In genomic region chr10:20712766-20713165, GRCh38 we compare ENCODE assay signal across 28 cellular contexts.
"Had no signal": no experiment of that assay in that cellular context is flagged by ENCODE, and none has a peak within 500 bp of the region (broad histone marks: within the 10 kb centered on the region; RNA-seq: fewer than 3 reads in every experiment).

No MANE protein-coding gene starts in this region.

- H3K4me3 ChIP-seq: adrenal gland, SJSA1 had no signal

- H3K27me3 ChIP-seq: adrenal gland, SJSA1 had no signal

- H3K27me3 Mint-ChIP-seq: activated B cell treated with CpG ODN at 0.5 μM for 24 hours; activated CD4-positive, alpha-beta memory T cell treated with anti-CD3 and anti-CD28 coated beads for 36 hours had no signal

- H3K4me1 ChIP-seq: adrenal gland, SJSA1 had no signal

- H3K9me3 ChIP-seq: adrenal gland had no signal

- ATAC-seq: activated naive CD4-positive, alpha-beta T cell treated with anti-CD3 and anti-CD28 coated beads, Interleukin-2, amount 50 U/mL, for 72 hours; activated T-cell treated with anti-CD3 and anti-CD28 coated beads, Interleukin-2, amount 50 U/mL, for 4 hours; Panc1 had no signal

- H3K36me3 Mint-ChIP-seq: activated CD4-positive, alpha-beta memory T cell treated with anti-CD3 and anti-CD28 coated beads for 36 hours; activated naive CD4-positive, alpha-beta T cell treated with anti-CD3 and anti-CD28 coated beads, Interleukin-2, amount 50 U/mL, for 72 hours; brain had no signal

- H3K4me1 Mint-ChIP-seq: activated B cell treated with CpG ODN at 0.5 μM for 24 hours, brain had no signal

- DNase-seq: activated B cell treated with CpG ODN at 0.5 μM for 24 hours; activated CD4-positive, alpha-beta memory T cell treated with anti-CD3 and anti-CD28 coated beads for 36 hours; activated CD4-positive, alpha-beta T cell treated with anti-CD3 and anti-CD28 coated beads for 4 hours; activated CD4-positive, alpha-beta T cell treated with anti-CD3 and anti-CD28 coated beads, Interleukin-2, amount 50 U/mL, for 1 hour; activated CD4-positive, CD25-positive, alpha-beta regulatory T cell treated with anti-CD3 and anti-CD28 coated beads, Interleukin-2, amount 50 U/mL, for 72 hours; activated CD8-positive, alpha-beta memory T cell treated with anti-CD3 and anti-CD28 coated beads, Interleukin-2, amount 50 U/mL, for 4 hours; activated gamma-delta T cell treated with Interleukin-2 at 50 U/mL for 16 hours; activated naive CD4-positive, alpha-beta T cell treated with anti-CD3 and anti-CD28 coated beads for 36 hours; activated T-cell treated with anti-CD3 and anti-CD28 coated beads for 4 hours; activated T-cell treated with anti-CD3 and anti-CD28 coated beads, Interleukin-2, amount 50 U/mL, for 4 hours; adrenal gland; caudate nucleus; NCI-H1092 treated with DMSO at 0.1 percent for 48 hours; NCI-H1417; NCI-H187; NCI-H2029 treated with DMSO at 0.1 percent for 48 hours; NCI-H2171 treated with DMSO at 0.1 percent for 48 hours; NCI-H2227 treated with DMSO at 0.1 percent for 48 hours; NCI-H524 treated with DMSO at 0.1 percent for 48 hours; SHP77 treated with DMSO at 0.1 percent for 48 hours; SK-N-SH had no signal

- H3K27ac ChIP-seq: adrenal gland, SJSA1 had no signal

- H3K4me3 Mint-ChIP-seq: activated B cell treated with CpG ODN at 0.5 μM for 24 hours; activated CD4-positive, alpha-beta memory T cell treated with anti-CD3 and anti-CD28 coated beads for 36 hours; activated naive CD4-positive, alpha-beta T cell treated with anti-CD3 and anti-CD28 coated beads for 36 hours; activated T-cell treated with anti-CD3 and anti-CD28 coated beads, Interleukin-2, amount 50 U/mL, for 4 hours; activated T-helper 1 cell treated with anti-CD3 and anti-CD28 coated beads, Interleukin-12 subunit alpha, Interleukin-12 subunit beta, Interleukin-2, Interleukin-4 antibody, amounts not matched to agents 30 ng/mL and 10 ng/mL and 1 ng/mL, durations not matched to agents 14 hours and 24 hours and 36 hours; brain; T-helper 1 cell treated with Interleukin-12 subunit alpha and Interleukin-12 subunit beta and Interleukin-4 antibody, amounts not matched to agents 30 μg/mL and 1 μg/mL, for 36 hours; T-helper 2 cell treated with Interferon-gamma antibody and Interleukin-4, amounts not matched to agents 5 μg/mL and 100 μg/mL, for 36 hours had no signal

- H3K4me2 ChIP-seq: SK-N-SH had no signal

- H3K27ac Mint-ChIP-seq: activated B cell treated with CpG ODN at 0.5 μM for 24 hours; activated CD4-positive, alpha-beta memory T cell treated with anti-CD3 and anti-CD28 coated beads for 36 hours; activated naive CD4-positive, alpha-beta T cell treated with anti-CD3 and anti-CD28 coated beads for 36 hours; activated naive CD4-positive, alpha-beta T cell treated with anti-CD3 and anti-CD28 coated beads, Interleukin-2, amount 50 U/mL, for 72 hours; activated T-helper 1 cell treated with anti-CD3 and anti-CD28 coated beads, Interleukin-12 subunit alpha, Interleukin-12 subunit beta, Interleukin-2, Interleukin-4 antibody, amounts not matched to agents 30 ng/mL and 10 ng/mL and 1 ng/mL, durations not matched to agents 14 hours and 24 hours and 36 hours; brain; T-helper 1 cell treated with Interleukin-12 subunit alpha and Interleukin-12 subunit beta and Interleukin-4 antibody, amounts not matched to agents 30 μg/mL and 1 μg/mL, for 36 hours; T-helper 2 cell treated with Interferon-gamma antibody and Interleukin-4, amounts not matched to agents 5 μg/mL and 100 μg/mL, for 36 hours had no signal

- H3K36me3 ChIP-seq: adrenal gland, SJSA1 had no signal
